In genomic region chr22:49193901-49194465, GRCh38 we compare ENCODE assay signal across 31 cellular contexts.
"Had no signal": no experiment of that assay in that cellular context is flagged by ENCODE, and none has a peak within 500 bp of the region (broad histone marks: within the 10 kb centered on the region; RNA-seq: fewer than 3 reads in every experiment).

No MANE protein-coding gene starts in this region.

- H3K27me3 Mint-ChIP-seq: activated CD4-positive, alpha-beta T cell treated with anti-CD3 and anti-CD28 coated beads for 36 hours; activated CD4-positive, alpha-beta T cell treated with anti-CD3 and anti-CD28 coated beads, Interleukin-2, amount 10 ng/mL, durations not matched to agents 24 days and 14 days; activated CD8-positive, alpha-beta memory T cell treated with anti-CD3 and anti-CD28 coated beads, Interleukin-2, amount 10 ng/mL, durations not matched to agents 7 days and 5 days; activated naive CD4-positive, alpha-beta T cell treated with anti-CD3 and anti-CD28 coated beads, Interleukin-2, amount 50 U/mL, for 24 hours had no signal

- H3K27ac ChIP-seq: adrenal gland, body of pancreas, colonic mucosa, epithelial cell of prostate, esophagus squamous epithelium, gastroesophageal sphincter had no signal

- DNase-seq: activated CD4-positive, alpha-beta memory T cell treated with anti-CD3 and anti-CD28 coated beads for 36 hours; activated CD4-positive, alpha-beta T cell treated with anti-CD3 and anti-CD28 coated beads for 36 hours; activated CD4-positive, alpha-beta T cell treated with anti-CD3 and anti-CD28 coated beads, Interleukin-2, amount 10 ng/mL, durations not matched to agents 24 days and 14 days; activated CD4-positive, CD25-positive, alpha-beta regulatory T cell; activated CD4-positive, CD25-positive, alpha-beta regulatory T cell treated with anti-CD3 and anti-CD28 coated beads, Interleukin-2, amount 50 U/mL, for 72 hours; activated CD8-positive, alpha-beta memory T cell treated with anti-CD3 and anti-CD28 coated beads, Interleukin-2, amount 10 ng/mL, durations not matched to agents 7 days and 5 days; activated CD8-positive, alpha-beta memory T cell treated with anti-CD3 and anti-CD28 coated beads, Interleukin-2, amount 50 U/mL, for 4 hours; activated CD8-positive, alpha-beta T cell treated with anti-CD3 and anti-CD28 coated beads, Interleukin-2, amount 10 ng/mL, durations not matched to agents 7 days and 5 days; activated effector memory CD4-positive, alpha-beta T cell treated with anti-CD3 and anti-CD28 coated beads, Interleukin-2, amount 50 U/mL, for 16 hours; activated naive CD4-positive, alpha-beta T cell treated with anti-CD3 and anti-CD28 coated beads for 36 hours; activated naive CD8-positive, alpha-beta T cell treated with anti-CD3 and anti-CD28 coated beads for 36 hours; activated naive CD8-positive, alpha-beta T cell treated with anti-CD3 and anti-CD28 coated beads, Interleukin-2, amount 50 U/mL, for 24 hours; activated T-cell treated with anti-CD3 and anti-CD28 coated beads, Interleukin-2, amount 50 U/mL, for 1 hour; activated T-cell treated with anti-CD3 and anti-CD28 coated beads, Interleukin-2, amount 50 U/mL, for 48 hours; adrenal gland; amygdala; body of pancreas; caudate nucleus; colonic mucosa; effector CD8-positive, alpha-beta T cell; esophagus squamous epithelium; foreskin melanocyte; T-cell; T-helper 17 cell; T1000 had no signal

- H3K27me3 ChIP-seq: adrenal gland, body of pancreas, colonic mucosa had no signal

- H3K4me3 Mint-ChIP-seq: activated CD4-positive, alpha-beta memory T cell treated with anti-CD3 and anti-CD28 coated beads for 36 hours; activated CD4-positive, alpha-beta T cell treated with anti-CD3 and anti-CD28 coated beads for 36 hours; activated CD4-positive, alpha-beta T cell treated with anti-CD3 and anti-CD28 coated beads, Interleukin-2, amount 10 ng/mL, durations not matched to agents 24 days and 14 days; activated CD8-positive, alpha-beta memory T cell treated with anti-CD3 and anti-CD28 coated beads, Interleukin-2, amount 10 ng/mL, durations not matched to agents 7 days and 5 days; activated CD8-positive, alpha-beta T cell treated with anti-CD3 and anti-CD28 coated beads, Interleukin-2, amount 10 ng/mL, durations not matched to agents 7 days and 5 days; activated naive CD4-positive, alpha-beta T cell treated with anti-CD3 and anti-CD28 coated beads for 36 hours; activated naive CD4-positive, alpha-beta T cell treated with anti-CD3 and anti-CD28 coated beads, Interleukin-2, amount 50 U/mL, for 24 hours; activated naive CD8-positive, alpha-beta T cell treated with anti-CD3 and anti-CD28 coated beads for 36 hours; activated naive CD8-positive, alpha-beta T cell treated with anti-CD3 and anti-CD28 coated beads, Interleukin-2, amount 50 U/mL, for 24 hours; activated T-helper 1 cell treated with anti-CD3 and anti-CD28 coated beads, Interleukin-12 subunit alpha, Interleukin-12 subunit beta, Interleukin-2, Interleukin-4 antibody, amounts not matched to agents 30 ng/mL and 10 ng/mL and 1 ng/mL, durations not matched to agents 14 hours and 24 hours and 36 hours; T-cell; T-helper 17 cell; T-helper 2 cell treated with Interferon-gamma antibody and Interleukin-4, amounts not matched to agents 5 μg/mL and 100 μg/mL, for 36 hours had no signal

- ATAC-seq: activated CD4-positive, alpha-beta T cell treated with anti-CD3 and anti-CD28 coated beads for 36 hours; activated CD8-positive, alpha-beta memory T cell treated with anti-CD3 and anti-CD28 coated beads, Interleukin-2, amount 10 ng/mL, durations not matched to agents 7 days and 5 days; activated CD8-positive, alpha-beta T cell treated with anti-CD3 and anti-CD28 coated beads, Interleukin-2, amount 10 ng/mL, durations not matched to agents 7 days and 5 days; activated naive CD8-positive, alpha-beta T cell treated with anti-CD3 and anti-CD28 coated beads, Interleukin-2, amount 50 U/mL, for 24 hours; body of pancreas; gastroesophageal sphincter; T-cell; T-helper 17 cell had no signal

- H3K36me3 ChIP-seq: adrenal gland, colonic mucosa, esophagus squamous epithelium, gastroesophageal sphincter had no signal

- H3K9me3 Mint-ChIP-seq: activated CD4-positive, alpha-beta memory T cell treated with anti-CD3 and anti-CD28 coated beads for 36 hours; activated CD4-positive, alpha-beta T cell treated with anti-CD3 and anti-CD28 coated beads, Interleukin-2, amount 10 ng/mL, durations not matched to agents 24 days and 14 days; activated naive CD4-positive, alpha-beta T cell treated with anti-CD3 and anti-CD28 coated beads for 36 hours; activated naive CD4-positive, alpha-beta T cell treated with anti-CD3 and anti-CD28 coated beads, Interleukin-2, amount 50 U/mL, for 24 hours; activated naive CD8-positive, alpha-beta T cell treated with anti-CD3 and anti-CD28 coated beads for 36 hours; activated naive CD8-positive, alpha-beta T cell treated with anti-CD3 and anti-CD28 coated beads, Interleukin-2, amount 50 U/mL, for 24 hours; activated T-helper 1 cell treated with anti-CD3 and anti-CD28 coated beads, Interleukin-12 subunit alpha, Interleukin-12 subunit beta, Interleukin-2, Interleukin-4 antibody, amounts not matched to agents 30 ng/mL and 10 ng/mL and 1 ng/mL, durations not matched to agents 14 hours and 24 hours and 36 hours; activated T-helper 2 cell treated with anti-CD3 and anti-CD28 coated beads, Interferon-gamma antibody, Interleukin-2, Interleukin-4, amounts not matched to agents 10 μg/mL and 5 μg/mL and 100 μg/mL, durations not matched to agents 14 hours and 24 hours and 36 hours; T-cell; T-helper 2 cell treated with Interferon-gamma antibody and Interleukin-4, amounts not matched to agents 5 μg/mL and 100 μg/mL, for 36 hours had no signal

- H3K9me3 ChIP-seq: adrenal gland, body of pancreas, colonic mucosa, esophagus squamous epithelium, gastroesophageal sphincter had no signal

- H3K36me3 Mint-ChIP-seq: activated CD4-positive, alpha-beta memory T cell treated with anti-CD3 and anti-CD28 coated beads for 36 hours; activated CD8-positive, alpha-beta memory T cell treated with anti-CD3 and anti-CD28 coated beads, Interleukin-2, amount 10 ng/mL, durations not matched to agents 7 days and 5 days; activated naive CD4-positive, alpha-beta T cell treated with anti-CD3 and anti-CD28 coated beads, Interleukin-2, amount 50 U/mL, for 24 hours; activated naive CD8-positive, alpha-beta T cell treated with anti-CD3 and anti-CD28 coated beads for 36 hours; T-cell had no signal

- H3K4me1 ChIP-seq: adrenal gland, colonic mucosa, esophagus squamous epithelium had no signal

- H3K27ac Mint-ChIP-seq: activated CD4-positive, alpha-beta memory T cell treated with anti-CD3 and anti-CD28 coated beads for 36 hours; activated CD4-positive, alpha-beta T cell treated with anti-CD3 and anti-CD28 coated beads for 36 hours; activated CD4-positive, alpha-beta T cell treated with anti-CD3 and anti-CD28 coated beads, Interleukin-2, amount 10 ng/mL, durations not matched to agents 24 days and 14 days; activated CD8-positive, alpha-beta memory T cell treated with anti-CD3 and anti-CD28 coated beads, Interleukin-2, amount 10 ng/mL, durations not matched to agents 7 days and 5 days; activated CD8-positive, alpha-beta T cell treated with anti-CD3 and anti-CD28 coated beads, Interleukin-2, amount 10 ng/mL, durations not matched to agents 7 days and 5 days; activated naive CD4-positive, alpha-beta T cell treated with anti-CD3 and anti-CD28 coated beads for 36 hours; activated naive CD4-positive, alpha-beta T cell treated with anti-CD3 and anti-CD28 coated beads, Interleukin-2, amount 50 U/mL, for 24 hours; activated naive CD8-positive, alpha-beta T cell treated with anti-CD3 and anti-CD28 coated beads for 36 hours; activated naive CD8-positive, alpha-beta T cell treated with anti-CD3 and anti-CD28 coated beads, Interleukin-2, amount 50 U/mL, for 24 hours; activated T-helper 1 cell treated with anti-CD3 and anti-CD28 coated beads, Interleukin-12 subunit alpha, Interleukin-12 subunit beta, Interleukin-2, Interleukin-4 antibody, amounts not matched to agents 30 ng/mL and 10 ng/mL and 1 ng/mL, durations not matched to agents 14 hours and 24 hours and 36 hours; activated T-helper 2 cell treated with anti-CD3 and anti-CD28 coated beads, Interferon-gamma antibody, Interleukin-2, Interleukin-4, amounts not matched to agents 10 μg/mL and 5 μg/mL and 100 μg/mL, durations not matched to agents 14 hours and 24 hours and 36 hours; T-cell; T-helper 17 cell; T-helper 2 cell treated with Interferon-gamma antibody and Interleukin-4, amounts not matched to agents 5 μg/mL and 100 μg/mL, for 36 hours had no signal

- H3K4me3 ChIP-seq: adrenal gland, body of pancreas, colonic mucosa, esophagus squamous epithelium, gastroesophageal sphincter had no signal

- H3K4me1 Mint-ChIP-seq: activated CD4-positive, alpha-beta T cell treated with anti-CD3 and anti-CD28 coated beads for 36 hours; activated CD4-positive, alpha-beta T cell treated with anti-CD3 and anti-CD28 coated beads, Interleukin-2, amount 10 ng/mL, durations not matched to agents 24 days and 14 days; activated CD8-positive, alpha-beta memory T cell treated with anti-CD3 and anti-CD28 coated beads, Interleukin-2, amount 10 ng/mL, durations not matched to agents 7 days and 5 days; activated naive CD4-positive, alpha-beta T cell treated with anti-CD3 and anti-CD28 coated beads, Interleukin-2, amount 50 U/mL, for 24 hours; activated naive CD8-positive, alpha-beta T cell treated with anti-CD3 and anti-CD28 coated beads for 36 hours; activated naive CD8-positive, alpha-beta T cell treated with anti-CD3 and anti-CD28 coated beads, Interleukin-2, amount 50 U/mL, for 24 hours; T-cell; T-helper 17 cell had no signal
